9 cellular contexts compared by ENCODE assay signal in genomic region chr10:78556-78955, GRCh38. TPM values are rescaled to one million over a fixed set of nuclear protein-coding genes. Genes with fewer than 3 reads are reported as not detected.
"Had no signal": no experiment of that assay in that cellular context is flagged by ENCODE, and none has a peak within 500 bp of the region (broad histone marks: within the 10 kb centered on the region; RNA-seq: fewer than 3 reads in every experiment).

No MANE protein-coding gene starts in this region.

- H3K4me1 Mint-ChIP-seq: GM23338 had no signal

- DNase-seq: H9, HCEC 1CT had no signal

- H3K4me3 Mint-ChIP-seq: GM23338, H9 had no signal

- ATAC-seq: GM23338, HepG2 had no signal

- H3K27ac Mint-ChIP-seq: GM23338, H9, IgD-negative memory B cell had no signal

- H3K9me3 Mint-ChIP-seq: IgD-negative memory B cell had no signal

- H3K27ac ChIP-seq: HL-60 had no signal

- H2AFZ ChIP-seq: GM23338 had no signal

- H3K36me3 Mint-ChIP-seq: IgD-negative memory B cell had no signal

- H3K4me2 ChIP-seq: GM23338 had no signal

- FAIRE-seq: H1, H54, HepG2 had no signal

- H3K4me3 ChIP-seq: GM23338 had no signal

RNA-seq across cellular contexts. Expression of gene TUBB8, which starts 29.5 kb away (rescaled TPM):
- total RNA-seq: HT1080 had no signal
